Comparison of ENCODE assay signal across 4 cellular contexts in the genomic region with DNA sequence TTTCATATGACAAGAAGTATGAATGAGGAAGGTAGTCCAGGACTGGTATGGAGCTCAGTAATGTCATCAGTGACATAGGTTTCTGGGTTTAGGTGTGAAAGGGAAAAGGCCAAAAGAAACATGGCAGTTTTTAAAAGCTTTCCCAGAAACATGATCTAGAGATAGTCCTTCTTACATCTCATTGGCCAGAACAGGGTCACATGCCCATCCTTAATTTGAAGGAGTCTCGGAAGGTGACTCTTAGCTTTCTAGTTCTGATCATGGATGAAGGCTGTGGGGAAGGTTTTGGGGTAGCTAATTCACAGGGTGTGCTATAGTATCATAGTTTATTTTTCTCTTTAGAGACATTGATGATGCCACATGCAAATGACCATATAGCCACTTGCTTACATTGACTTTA.
TF ChIP-seq lines count a peak whose summit lies in the region.

No MANE protein-coding gene starts in this region.

TF ChIP-seq in IMR-90, 13 proteins besides CTCF, POLR2A, EP300 and RAD21:
- TF ChIP-seq MXI1 (IDR thresholded peaks at IDR 0.05; ENCODE audit: borderline replicate concordance, low read depth, low read length): no peak
- TF ChIP-seq, protein P1, sequence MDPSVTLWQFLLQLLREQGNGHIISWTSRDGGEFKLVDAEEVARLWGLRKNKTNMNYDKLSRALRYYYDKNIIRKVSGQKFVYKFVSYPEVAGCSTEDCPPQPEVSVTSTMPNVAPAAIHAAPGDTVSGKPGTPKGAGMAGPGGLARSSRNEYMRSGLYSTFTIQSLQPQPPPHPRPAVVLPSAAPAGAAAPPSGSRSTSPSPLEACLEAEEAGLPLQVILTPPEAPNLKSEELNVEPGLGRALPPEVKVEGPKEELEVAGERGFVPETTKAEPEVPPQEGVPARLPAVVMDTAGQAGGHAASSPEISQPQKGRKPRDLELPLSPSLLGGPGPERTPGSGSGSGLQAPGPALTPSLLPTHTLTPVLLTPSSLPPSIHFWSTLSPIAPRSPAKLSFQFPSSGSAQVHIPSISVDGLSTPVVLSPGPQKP (IDR thresholded peaks at IDR 0.05; ENCODE audit: borderline replicate concordance, low read depth, low read length): no peak
- TF ChIP-seq BHLHE40 (IDR thresholded peaks at IDR 0.05; ENCODE audit: low read depth, low read length): no peak
- TF ChIP-seq, protein P2, sequence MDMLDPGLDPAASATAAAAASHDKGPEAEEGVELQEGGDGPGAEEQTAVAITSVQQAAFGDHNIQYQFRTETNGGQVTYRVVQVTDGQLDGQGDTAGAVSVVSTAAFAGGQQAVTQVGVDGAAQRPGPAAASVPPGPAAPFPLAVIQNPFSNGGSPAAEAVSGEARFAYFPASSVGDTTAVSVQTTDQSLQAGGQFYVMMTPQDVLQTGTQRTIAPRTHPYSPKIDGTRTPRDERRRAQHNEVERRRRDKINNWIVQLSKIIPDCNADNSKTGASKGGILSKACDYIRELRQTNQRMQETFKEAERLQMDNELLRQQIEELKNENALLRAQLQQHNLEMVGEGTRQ (IDR thresholded peaks at IDR 0.05; ENCODE audit: low read depth, low read length): peak; percentile 10; the same call in 1 of the 2 replicates
- TF ChIP-seq CHD1 (IDR thresholded peaks at IDR 0.05; ENCODE audit: low read depth, low read length): no peak
- TF ChIP-seq RCOR1 (IDR thresholded peaks at IDR 0.05; ENCODE audit: insufficient replicate concordance, low read length): no peak
- TF ChIP-seq MAZ (IDR thresholded peaks at IDR 0.05; ENCODE audit: borderline replicate concordance, low read depth, low read length): no peak

TF ChIP-seq in Ishikawa, 13 proteins besides CTCF, POLR2A, EP300 and RAD21:
- TF ChIP-seq TAF1 (IDR thresholded peaks at IDR 0.05; ENCODE audit: low read depth): no peak
- TF ChIP-seq, protein P3, sequence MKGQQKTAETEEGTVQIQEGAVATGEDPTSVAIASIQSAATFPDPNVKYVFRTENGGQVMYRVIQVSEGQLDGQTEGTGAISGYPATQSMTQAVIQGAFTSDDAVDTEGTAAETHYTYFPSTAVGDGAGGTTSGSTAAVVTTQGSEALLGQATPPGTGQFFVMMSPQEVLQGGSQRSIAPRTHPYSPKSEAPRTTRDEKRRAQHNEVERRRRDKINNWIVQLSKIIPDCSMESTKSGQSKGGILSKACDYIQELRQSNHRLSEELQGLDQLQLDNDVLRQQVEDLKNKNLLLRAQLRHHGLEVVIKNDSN (IDR thresholded peaks at IDR 0.05): 0 out of 2 replicates have a peak, but pooled peaks have one; percentile 30
TF ChIP-seq in Ishikawa: peak in this region for 1.

TF ChIP-seq in GM12878, 131 proteins besides CTCF, POLR2A, EP300 and RAD21:
- TF ChIP-seq, protein P4, sequence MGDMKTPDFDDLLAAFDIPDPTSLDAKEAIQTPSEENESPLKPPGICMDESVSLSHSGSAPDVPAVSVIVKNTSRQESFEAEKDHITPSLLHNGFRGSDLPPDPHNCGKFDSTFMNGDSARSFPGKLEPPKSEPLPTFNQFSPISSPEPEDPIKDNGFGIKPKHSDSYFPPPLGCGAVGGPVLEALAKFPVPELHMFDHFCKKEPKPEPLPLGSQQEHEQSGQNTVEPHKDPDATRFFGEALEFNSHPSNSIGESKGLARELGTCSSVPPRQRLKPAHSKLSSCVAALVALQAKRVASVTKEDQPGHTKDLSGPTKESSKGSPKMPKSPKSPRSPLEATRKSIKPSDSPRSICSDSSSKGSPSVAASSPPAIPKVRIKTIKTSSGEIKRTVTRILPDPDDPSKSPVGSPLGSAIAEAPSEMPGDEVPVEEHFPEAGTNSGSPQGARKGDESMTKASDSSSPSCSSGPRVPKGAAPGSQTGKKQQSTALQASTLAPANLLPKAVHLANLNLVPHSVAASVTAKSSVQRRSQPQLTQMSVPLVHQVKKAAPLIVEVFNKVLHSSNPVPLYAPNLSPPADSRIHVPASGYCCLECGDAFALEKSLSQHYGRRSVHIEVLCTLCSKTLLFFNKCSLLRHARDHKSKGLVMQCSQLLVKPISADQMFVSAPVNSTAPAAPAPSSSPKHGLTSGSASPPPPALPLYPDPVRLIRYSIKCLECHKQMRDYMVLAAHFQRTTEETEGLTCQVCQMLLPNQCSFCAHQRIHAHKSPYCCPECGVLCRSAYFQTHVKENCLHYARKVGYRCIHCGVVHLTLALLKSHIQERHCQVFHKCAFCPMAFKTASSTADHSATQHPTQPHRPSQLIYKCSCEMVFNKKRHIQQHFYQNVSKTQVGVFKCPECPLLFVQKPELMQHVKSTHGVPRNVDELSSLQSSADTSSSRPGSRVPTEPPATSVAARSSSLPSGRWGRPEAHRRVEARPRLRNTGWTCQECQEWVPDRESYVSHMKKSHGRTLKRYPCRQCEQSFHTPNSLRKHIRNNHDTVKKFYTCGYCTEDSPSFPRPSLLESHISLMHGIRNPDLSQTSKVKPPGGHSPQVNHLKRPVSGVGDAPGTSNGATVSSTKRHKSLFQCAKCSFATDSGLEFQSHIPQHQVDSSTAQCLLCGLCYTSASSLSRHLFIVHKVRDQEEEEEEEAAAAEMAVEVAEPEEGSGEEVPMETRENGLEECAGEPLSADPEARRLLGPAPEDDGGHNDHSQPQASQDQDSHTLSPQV (IDR thresholded peaks at IDR 0.05): no peak
- no peak for TF ChIP-seq IRF4 (IDR thresholded peaks at IDR 0.05; ENCODE audit: low read depth, low read length)
- TF ChIP-seq ZNF274 (IDR thresholded peaks at IDR 0.05; ENCODE audit: insufficient read depth, insufficient read length): no peak
- no peak for TF ChIP-seq EED (IDR thresholded peaks at IDR 0.05; ENCODE audit: low read depth)
- TF ChIP-seq HDAC6 (IDR thresholded peaks at IDR 0.05; ENCODE audit: unreplicated experiment): no peak
- TF ChIP-seq, protein P5, sequence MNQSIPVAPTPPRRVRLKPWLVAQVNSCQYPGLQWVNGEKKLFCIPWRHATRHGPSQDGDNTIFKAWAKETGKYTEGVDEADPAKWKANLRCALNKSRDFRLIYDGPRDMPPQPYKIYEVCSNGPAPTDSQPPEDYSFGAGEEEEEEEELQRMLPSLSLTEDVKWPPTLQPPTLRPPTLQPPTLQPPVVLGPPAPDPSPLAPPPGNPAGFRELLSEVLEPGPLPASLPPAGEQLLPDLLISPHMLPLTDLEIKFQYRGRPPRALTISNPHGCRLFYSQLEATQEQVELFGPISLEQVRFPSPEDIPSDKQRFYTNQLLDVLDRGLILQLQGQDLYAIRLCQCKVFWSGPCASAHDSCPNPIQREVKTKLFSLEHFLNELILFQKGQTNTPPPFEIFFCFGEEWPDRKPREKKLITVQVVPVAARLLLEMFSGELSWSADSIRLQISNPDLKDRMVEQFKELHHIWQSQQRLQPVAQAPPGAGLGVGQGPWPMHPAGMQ (IDR thresholded peaks at IDR 0.05; ENCODE audit: borderline replicate concordance): no peak

TF ChIP-seq in H1, 55 proteins besides CTCF, POLR2A, EP300 and RAD21:
- TF ChIP-seq, protein P2 (IDR thresholded peaks at IDR 0.05; ENCODE audit: low read length): peak; percentile 50; the same call in 1 of the 2 replicates
- TF ChIP-seq EGR1 (IDR thresholded peaks at IDR 0.05; ENCODE audit: borderline replicate concordance, low read depth, low read length) (no peak), GABPA (IDR thresholded peaks at IDR 0.05; ENCODE audit: borderline replicate concordance, insufficient read depth, low read length) (no peak)
